ENCODE assay signal across 2 cellular contexts in the genomic region with DNA sequence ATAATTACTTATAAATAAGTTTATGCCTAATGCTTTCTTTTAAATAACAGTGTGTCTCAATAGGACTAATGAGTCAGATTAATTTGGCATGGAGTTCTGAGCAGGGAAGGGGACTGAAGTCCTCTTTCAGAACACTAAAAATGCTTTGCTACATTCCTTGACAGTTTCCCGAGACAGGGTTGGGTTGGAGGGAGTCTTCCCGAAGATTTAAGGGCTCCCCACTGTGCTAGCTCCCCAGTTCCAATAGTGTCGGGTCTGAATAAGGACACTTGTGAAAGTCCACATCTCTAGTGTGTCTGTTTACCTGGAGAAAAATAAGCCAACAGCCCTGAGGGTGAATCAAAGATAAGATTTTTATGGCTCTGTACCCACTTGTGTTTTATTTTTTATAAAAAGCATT.
TF ChIP-seq lines count a peak whose summit lies in the region.

No MANE protein-coding gene starts in this region.

TF ChIP-seq in GM23338, 12 proteins besides CTCF, POLR2A, EP300 and RAD21 (continues in another document):
- TF ChIP-seq ZNF114 (CRISPR knock-in tag; IDR thresholded peaks at IDR 0.05) (no peak), EZH2phosphoT487 (IDR thresholded peaks at IDR 0.05; ENCODE audit: unreplicated experiment) (no peak), POLR2AphosphoS5 (IDR thresholded peaks at IDR 0.05; ENCODE audit: low read depth) (no peak), CREB1 (CRISPR knock-in tag; IDR thresholded peaks at IDR 0.05; ENCODE audit: low read depth) (no peak), JUNB (IDR thresholded peaks at IDR 0.05; ENCODE audit: unreplicated experiment) (no peak), ZNF331 (CRISPR knock-in tag; IDR thresholded peaks at IDR 0.05; ENCODE audit: low read depth) (no peak), NANOG (IDR thresholded peaks at IDR 0.05; ENCODE audit: borderline replicate concordance) (no peak)
- TF ChIP-seq, protein P1, sequence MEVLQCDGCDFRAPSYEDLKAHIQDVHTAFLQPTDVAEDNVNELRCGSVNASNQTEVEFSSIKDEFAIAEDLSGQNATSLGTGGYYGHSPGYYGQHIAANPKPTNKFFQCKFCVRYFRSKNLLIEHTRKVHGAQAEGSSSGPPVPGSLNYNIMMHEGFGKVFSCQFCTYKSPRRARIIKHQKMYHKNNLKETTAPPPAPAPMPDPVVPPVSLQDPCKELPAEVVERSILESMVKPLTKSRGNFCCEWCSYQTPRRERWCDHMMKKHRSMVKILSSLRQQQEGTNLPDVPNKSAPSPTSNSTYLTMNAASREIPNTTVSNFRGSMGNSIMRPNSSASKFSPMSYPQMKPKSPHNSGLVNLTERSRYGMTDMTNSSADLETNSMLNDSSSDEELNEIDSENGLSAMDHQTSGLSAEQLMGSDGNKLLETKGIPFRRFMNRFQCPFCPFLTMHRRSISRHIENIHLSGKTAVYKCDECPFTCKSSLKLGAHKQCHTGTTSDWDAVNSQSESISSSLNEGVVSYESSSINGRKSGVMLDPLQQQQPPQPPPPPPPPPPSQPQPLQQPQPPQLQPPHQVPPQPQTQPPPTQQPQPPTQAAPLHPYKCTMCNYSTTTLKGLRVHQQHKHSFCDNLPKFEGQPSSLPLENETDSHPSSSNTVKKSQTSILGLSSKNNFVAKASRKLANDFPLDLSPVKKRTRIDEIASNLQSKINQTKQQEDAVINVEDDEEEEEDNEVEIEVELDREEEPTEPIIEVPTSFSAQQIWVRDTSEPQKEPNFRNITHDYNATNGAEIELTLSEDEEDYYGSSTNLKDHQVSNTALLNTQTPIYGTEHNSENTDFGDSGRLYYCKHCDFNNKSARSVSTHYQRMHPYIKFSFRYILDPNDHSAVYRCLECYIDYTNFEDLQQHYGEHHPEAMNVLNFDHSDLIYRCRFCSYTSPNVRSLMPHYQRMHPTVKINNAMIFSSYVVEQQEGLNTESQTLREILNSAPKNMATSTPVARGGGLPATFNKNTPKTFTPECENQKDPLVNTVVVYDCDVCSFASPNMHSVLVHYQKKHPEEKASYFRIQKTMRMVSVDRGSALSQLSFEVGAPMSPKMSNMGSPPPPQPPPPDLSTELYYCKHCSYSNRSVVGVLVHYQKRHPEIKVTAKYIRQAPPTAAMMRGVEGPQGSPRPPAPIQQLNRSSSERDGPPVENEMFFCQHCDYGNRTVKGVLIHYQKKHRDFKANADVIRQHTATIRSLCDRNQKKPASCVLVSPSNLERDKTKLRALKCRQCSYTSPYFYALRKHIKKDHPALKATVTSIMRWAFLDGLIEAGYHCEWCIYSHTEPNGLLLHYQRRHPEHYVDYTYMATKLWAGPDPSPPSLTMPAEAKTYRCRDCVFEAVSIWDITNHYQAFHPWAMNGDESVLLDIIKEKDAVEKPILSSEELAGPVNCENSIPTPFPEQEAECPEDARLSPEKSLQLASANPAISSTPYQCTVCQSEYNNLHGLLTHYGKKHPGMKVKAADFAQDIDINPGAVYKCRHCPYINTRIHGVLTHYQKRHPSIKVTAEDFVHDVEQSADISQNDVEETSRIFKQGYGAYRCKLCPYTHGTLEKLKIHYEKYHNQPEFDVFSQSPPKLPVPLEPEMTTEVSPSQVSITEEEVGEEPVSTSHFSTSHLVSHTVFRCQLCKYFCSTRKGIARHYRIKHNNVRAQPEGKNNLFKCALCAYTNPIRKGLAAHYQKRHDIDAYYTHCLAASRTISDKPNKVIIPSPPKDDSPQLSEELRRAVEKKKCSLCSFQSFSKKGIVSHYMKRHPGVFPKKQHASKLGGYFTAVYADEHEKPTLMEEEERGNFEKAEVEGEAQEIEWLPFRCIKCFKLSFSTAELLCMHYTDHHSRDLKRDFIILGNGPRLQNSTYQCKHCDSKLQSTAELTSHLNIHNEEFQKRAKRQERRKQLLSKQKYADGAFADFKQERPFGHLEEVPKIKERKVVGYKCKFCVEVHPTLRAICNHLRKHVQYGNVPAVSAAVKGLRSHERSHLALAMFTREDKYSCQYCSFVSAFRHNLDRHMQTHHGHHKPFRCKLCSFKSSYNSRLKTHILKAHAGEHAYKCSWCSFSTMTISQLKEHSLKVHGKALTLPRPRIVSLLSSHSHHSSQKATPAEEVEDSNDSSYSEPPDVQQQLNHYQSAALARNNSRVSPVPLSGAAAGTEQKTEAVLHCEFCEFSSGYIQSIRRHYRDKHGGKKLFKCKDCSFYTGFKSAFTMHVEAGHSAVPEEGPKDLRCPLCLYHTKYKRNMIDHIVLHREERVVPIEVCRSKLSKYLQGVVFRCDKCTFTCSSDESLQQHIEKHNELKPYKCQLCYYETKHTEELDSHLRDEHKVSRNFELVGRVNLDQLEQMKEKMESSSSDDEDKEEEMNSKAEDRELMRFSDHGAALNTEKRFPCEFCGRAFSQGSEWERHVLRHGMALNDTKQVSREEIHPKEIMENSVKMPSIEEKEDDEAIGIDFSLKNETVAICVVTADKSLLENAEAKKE (CRISPR knock-in tag; IDR thresholded peaks at IDR 0.05): no peak
- TF ChIP-seq, protein P2, sequence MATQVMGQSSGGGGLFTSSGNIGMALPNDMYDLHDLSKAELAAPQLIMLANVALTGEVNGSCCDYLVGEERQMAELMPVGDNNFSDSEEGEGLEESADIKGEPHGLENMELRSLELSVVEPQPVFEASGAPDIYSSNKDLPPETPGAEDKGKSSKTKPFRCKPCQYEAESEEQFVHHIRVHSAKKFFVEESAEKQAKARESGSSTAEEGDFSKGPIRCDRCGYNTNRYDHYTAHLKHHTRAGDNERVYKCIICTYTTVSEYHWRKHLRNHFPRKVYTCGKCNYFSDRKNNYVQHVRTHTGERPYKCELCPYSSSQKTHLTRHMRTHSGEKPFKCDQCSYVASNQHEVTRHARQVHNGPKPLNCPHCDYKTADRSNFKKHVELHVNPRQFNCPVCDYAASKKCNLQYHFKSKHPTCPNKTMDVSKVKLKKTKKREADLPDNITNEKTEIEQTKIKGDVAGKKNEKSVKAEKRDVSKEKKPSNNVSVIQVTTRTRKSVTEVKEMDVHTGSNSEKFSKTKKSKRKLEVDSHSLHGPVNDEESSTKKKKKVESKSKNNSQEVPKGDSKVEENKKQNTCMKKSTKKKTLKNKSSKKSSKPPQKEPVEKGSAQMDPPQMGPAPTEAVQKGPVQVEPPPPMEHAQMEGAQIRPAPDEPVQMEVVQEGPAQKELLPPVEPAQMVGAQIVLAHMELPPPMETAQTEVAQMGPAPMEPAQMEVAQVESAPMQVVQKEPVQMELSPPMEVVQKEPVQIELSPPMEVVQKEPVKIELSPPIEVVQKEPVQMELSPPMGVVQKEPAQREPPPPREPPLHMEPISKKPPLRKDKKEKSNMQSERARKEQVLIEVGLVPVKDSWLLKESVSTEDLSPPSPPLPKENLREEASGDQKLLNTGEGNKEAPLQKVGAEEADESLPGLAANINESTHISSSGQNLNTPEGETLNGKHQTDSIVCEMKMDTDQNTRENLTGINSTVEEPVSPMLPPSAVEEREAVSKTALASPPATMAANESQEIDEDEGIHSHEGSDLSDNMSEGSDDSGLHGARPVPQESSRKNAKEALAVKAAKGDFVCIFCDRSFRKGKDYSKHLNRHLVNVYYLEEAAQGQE (IDR thresholded peaks at IDR 0.05; ENCODE audit: unreplicated experiment): no peak
- TF ChIP-seq, protein P3, sequence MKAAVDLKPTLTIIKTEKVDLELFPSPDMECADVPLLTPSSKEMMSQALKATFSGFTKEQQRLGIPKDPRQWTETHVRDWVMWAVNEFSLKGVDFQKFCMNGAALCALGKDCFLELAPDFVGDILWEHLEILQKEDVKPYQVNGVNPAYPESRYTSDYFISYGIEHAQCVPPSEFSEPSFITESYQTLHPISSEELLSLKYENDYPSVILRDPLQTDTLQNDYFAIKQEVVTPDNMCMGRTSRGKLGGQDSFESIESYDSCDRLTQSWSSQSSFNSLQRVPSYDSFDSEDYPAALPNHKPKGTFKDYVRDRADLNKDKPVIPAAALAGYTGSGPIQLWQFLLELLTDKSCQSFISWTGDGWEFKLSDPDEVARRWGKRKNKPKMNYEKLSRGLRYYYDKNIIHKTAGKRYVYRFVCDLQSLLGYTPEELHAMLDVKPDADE (IDR thresholded peaks at IDR 0.05): no peak

TF ChIP-seq in K562, 482 proteins besides CTCF, POLR2A, EP300 and RAD21:
- TF ChIP-seq NCOA6 (IDR thresholded peaks at IDR 0.05): no peak
- TF ChIP-seq, protein P4, sequence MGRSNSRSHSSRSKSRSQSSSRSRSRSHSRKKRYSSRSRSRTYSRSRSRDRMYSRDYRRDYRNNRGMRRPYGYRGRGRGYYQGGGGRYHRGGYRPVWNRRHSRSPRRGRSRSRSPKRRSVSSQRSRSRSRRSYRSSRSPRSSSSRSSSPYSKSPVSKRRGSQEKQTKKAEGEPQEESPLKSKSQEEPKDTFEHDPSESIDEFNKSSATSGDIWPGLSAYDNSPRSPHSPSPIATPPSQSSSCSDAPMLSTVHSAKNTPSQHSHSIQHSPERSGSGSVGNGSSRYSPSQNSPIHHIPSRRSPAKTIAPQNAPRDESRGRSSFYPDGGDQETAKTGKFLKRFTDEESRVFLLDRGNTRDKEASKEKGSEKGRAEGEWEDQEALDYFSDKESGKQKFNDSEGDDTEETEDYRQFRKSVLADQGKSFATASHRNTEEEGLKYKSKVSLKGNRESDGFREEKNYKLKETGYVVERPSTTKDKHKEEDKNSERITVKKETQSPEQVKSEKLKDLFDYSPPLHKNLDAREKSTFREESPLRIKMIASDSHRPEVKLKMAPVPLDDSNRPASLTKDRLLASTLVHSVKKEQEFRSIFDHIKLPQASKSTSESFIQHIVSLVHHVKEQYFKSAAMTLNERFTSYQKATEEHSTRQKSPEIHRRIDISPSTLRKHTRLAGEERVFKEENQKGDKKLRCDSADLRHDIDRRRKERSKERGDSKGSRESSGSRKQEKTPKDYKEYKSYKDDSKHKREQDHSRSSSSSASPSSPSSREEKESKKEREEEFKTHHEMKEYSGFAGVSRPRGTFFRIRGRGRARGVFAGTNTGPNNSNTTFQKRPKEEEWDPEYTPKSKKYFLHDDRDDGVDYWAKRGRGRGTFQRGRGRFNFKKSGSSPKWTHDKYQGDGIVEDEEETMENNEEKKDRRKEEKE (IDR thresholded peaks at IDR 0.05; ENCODE audit: borderline replicate concordance in 1 of 2, control insufficient read depth in 1 of 2, low read depth in 2 of 2, low read length in 1 of 2): no peak
- TF ChIP-seq GATA2 (CRISPR knock-in tag; IDR thresholded peaks at IDR 0.05): no peak
- TF ChIP-seq NR1H2 (CRISPR knock-in tag; IDR thresholded peaks at IDR 0.05): no peak
- TF ChIP-seq BACH1 (tag; IDR thresholded peaks at IDR 0.05): no peak
- no peak for TF ChIP-seq NCOA1 (IDR thresholded peaks at IDR 0.05; ENCODE audit: low read depth)
- TF ChIP-seq, protein P5, sequence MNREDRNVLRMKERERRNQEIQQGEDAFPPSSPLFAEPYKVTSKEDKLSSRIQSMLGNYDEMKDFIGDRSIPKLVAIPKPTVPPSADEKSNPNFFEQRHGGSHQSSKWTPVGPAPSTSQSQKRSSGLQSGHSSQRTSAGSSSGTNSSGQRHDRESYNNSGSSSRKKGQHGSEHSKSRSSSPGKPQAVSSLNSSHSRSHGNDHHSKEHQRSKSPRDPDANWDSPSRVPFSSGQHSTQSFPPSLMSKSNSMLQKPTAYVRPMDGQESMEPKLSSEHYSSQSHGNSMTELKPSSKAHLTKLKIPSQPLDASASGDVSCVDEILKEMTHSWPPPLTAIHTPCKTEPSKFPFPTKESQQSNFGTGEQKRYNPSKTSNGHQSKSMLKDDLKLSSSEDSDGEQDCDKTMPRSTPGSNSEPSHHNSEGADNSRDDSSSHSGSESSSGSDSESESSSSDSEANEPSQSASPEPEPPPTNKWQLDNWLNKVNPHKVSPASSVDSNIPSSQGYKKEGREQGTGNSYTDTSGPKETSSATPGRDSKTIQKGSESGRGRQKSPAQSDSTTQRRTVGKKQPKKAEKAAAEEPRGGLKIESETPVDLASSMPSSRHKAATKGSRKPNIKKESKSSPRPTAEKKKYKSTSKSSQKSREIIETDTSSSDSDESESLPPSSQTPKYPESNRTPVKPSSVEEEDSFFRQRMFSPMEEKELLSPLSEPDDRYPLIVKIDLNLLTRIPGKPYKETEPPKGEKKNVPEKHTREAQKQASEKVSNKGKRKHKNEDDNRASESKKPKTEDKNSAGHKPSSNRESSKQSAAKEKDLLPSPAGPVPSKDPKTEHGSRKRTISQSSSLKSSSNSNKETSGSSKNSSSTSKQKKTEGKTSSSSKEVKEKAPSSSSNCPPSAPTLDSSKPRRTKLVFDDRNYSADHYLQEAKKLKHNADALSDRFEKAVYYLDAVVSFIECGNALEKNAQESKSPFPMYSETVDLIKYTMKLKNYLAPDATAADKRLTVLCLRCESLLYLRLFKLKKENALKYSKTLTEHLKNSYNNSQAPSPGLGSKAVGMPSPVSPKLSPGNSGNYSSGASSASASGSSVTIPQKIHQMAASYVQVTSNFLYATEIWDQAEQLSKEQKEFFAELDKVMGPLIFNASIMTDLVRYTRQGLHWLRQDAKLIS (CRISPR knock-in tag; IDR thresholded peaks at IDR 0.05): no peak
- no peak for TF ChIP-seq RHOXF2B (CRISPR knock-in tag; conservative IDR thresholded peaks at IDR 0.05)
- TF ChIP-seq, protein P6, sequence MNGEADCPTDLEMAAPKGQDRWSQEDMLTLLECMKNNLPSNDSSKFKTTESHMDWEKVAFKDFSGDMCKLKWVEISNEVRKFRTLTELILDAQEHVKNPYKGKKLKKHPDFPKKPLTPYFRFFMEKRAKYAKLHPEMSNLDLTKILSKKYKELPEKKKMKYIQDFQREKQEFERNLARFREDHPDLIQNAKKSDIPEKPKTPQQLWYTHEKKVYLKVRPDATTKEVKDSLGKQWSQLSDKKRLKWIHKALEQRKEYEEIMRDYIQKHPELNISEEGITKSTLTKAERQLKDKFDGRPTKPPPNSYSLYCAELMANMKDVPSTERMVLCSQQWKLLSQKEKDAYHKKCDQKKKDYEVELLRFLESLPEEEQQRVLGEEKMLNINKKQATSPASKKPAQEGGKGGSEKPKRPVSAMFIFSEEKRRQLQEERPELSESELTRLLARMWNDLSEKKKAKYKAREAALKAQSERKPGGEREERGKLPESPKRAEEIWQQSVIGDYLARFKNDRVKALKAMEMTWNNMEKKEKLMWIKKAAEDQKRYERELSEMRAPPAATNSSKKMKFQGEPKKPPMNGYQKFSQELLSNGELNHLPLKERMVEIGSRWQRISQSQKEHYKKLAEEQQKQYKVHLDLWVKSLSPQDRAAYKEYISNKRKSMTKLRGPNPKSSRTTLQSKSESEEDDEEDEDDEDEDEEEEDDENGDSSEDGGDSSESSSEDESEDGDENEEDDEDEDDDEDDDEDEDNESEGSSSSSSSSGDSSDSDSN (IDR thresholded peaks at IDR 0.05; ENCODE audit: borderline replicate concordance in 1 of 2, low read depth in 2 of 2, low read length in 2 of 2): no peak
- TF ChIP-seq ATF1 (CRISPR knock-in tag; IDR thresholded peaks at IDR 0.05): no peak
- no peak for TF ChIP-seq ATF1 (tag; IDR thresholded peaks at IDR 0.05)
- TF ChIP-seq, protein P7, sequence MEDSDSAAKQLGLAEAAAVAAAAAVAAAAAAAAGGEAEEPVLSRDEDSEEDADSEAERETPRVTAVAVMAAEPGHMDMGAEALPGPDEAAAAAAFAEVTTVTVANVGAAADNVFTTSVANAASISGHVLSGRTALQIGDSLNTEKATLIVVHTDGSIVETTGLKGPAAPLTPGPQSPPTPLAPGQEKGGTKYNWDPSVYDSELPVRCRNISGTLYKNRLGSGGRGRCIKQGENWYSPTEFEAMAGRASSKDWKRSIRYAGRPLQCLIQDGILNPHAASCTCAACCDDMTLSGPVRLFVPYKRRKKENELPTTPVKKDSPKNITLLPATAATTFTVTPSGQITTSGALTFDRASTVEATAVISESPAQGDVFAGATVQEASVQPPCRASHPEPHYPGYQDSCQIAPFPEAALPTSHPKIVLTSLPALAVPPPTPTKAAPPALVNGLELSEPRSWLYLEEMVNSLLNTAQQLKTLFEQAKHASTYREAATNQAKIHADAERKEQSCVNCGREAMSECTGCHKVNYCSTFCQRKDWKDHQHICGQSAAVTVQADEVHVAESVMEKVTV (CRISPR knock-in tag; IDR thresholded peaks at IDR 0.05): no peak
- TF ChIP-seq, protein P8, sequence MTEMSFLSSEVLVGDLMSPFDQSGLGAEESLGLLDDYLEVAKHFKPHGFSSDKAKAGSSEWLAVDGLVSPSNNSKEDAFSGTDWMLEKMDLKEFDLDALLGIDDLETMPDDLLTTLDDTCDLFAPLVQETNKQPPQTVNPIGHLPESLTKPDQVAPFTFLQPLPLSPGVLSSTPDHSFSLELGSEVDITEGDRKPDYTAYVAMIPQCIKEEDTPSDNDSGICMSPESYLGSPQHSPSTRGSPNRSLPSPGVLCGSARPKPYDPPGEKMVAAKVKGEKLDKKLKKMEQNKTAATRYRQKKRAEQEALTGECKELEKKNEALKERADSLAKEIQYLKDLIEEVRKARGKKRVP (CRISPR knock-in tag; IDR thresholded peaks at IDR 0.05): no peak
- TF ChIP-seq ZNF699 (CRISPR knock-in tag; IDR thresholded peaks at IDR 0.05; ENCODE audit: insufficient replicate concordance): no peak
- TF ChIP-seq ZNF57 (CRISPR knock-in tag; IDR thresholded peaks at IDR 0.05): no peak
